Comparison of ENCODE assay signal across 21 cellular contexts in genomic region chr9:129672702-129673101, GRCh38. TPM values are rescaled to one million over a fixed set of nuclear protein-coding genes. Genes with fewer than 3 reads are reported as not detected.
DNase-seq lines count a peak whose midpoint lies in the region; ATAC-seq, FAIRE-seq and TF ChIP-seq lines count a peak whose summit lies in the region.
"Had no signal": no experiment of that assay in that cellular context is flagged by ENCODE, and none has a peak within 500 bp of the region (broad histone marks: within the 10 kb centered on the region; RNA-seq: fewer than 3 reads in every experiment).

No MANE protein-coding gene starts in this region.

- H3K4ac ChIP-seq in mesendoderm (ENCODE audit: low read depth, low read length), result no peak overlapping the region

- no peak overlapping the region for H4K5ac ChIP-seq in mesendoderm (ENCODE audit: low read length)

- FAIRE-seq in GM12892 (lab: Jason Lieb, UNC), result no peak
- FAIRE-seq: A204.1, GM19239, HepG2 had no signal

- H3K79me2 ChIP-seq in neural progenitor cell (ENCODE audit: low read depth) (no peaks in the 10 kb centered on the region), mesendoderm (ENCODE audit: control insufficient read depth, insufficient read depth, low read length) (no peaks in the 10 kb centered on the region)

- H3K18ac ChIP-seq in mesendoderm (ENCODE audit: low read length), result no peak overlapping the region

- H3K4me1 ChIP-seq in neural progenitor cell, result peaks cover 7% of the 10 kb centered on the region
- H3K4me1 ChIP-seq in thoracic aorta (ENCODE audit: control insufficient read depth in 1 of 2, low read depth in 2 of 2), result peaks cover 24 to 97% of the 10 kb centered on the region in 2 donors
- peaks cover 2% of the 10 kb centered on the region for H3K4me1 ChIP-seq in mesendoderm (ENCODE audit: control insufficient read depth, low read depth, low read length)
- H3K4me1 ChIP-seq: HAP-1 had no signal

- H4K20me1 ChIP-seq in neural progenitor cell (ENCODE audit: low read depth), result no peaks in the 10 kb centered on the region
- H4K20me1 ChIP-seq: BLaER1 had no signal

- TF ChIP-seq CTCF in neural progenitor cell (IDR thresholded peaks at IDR 0.05) (no peak), thoracic aorta (IDR thresholded peaks at IDR 0.05) (no peak)

- H3K27me3 ChIP-seq in neural progenitor cell, result peaks cover under 1% of the 10 kb centered on the region
- H3K27me3 ChIP-seq in thoracic aorta (replicated peaks; ENCODE audit: insufficient read depth), result no peaks in the 10 kb centered on the region
- no peaks in the 10 kb centered on the region for H3K27me3 ChIP-seq in mesendoderm (ENCODE audit: insufficient read depth, low read length, poor library complexity)

- H3K23ac ChIP-seq in mesendoderm (ENCODE audit: low read length), result no peak overlapping the region

- H3K27ac Mint-ChIP-seq in neural progenitor cell, result no peak overlapping the region
- H3K27ac Mint-ChIP-seq: IgD-negative memory B cell had no signal

- H3K36me3 ChIP-seq in SK-N-MC (ENCODE audit: insufficient read depth, low read length) (peaks cover 28% of the 10 kb centered on the region), neural progenitor cell (no peaks in the 10 kb centered on the region), thoracic aorta (no peaks in the 10 kb centered on the region), mesendoderm (ENCODE audit: control insufficient read depth, insufficient read depth, low read length) (no peaks in the 10 kb centered on the region)
- H3K36me3 ChIP-seq: BLaER1, HAP-1 had no signal

- WGBS in mesendoderm (ENCODE audit: extremely low coverage, insufficient coverage, low lambda C conversion rate), result no CpG with 5 or more reads among the region's 8 CpGs

- in situ Hi-C loops in ACHN (cut with HindIII; ENCODE audit: low pct_ligation_motif_present, low pct_unique_long_range_greater_than_20kb, low sequenced_read_pairs), result no loop called here

- peaks cover 24% of the 10 kb centered on the region for H3K27me3 Mint-ChIP-seq in neural progenitor cell (ENCODE audit: insufficient read depth, low read depth)

- no peak for ATAC-seq in thoracic aorta (ENCODE audit: insufficient number of reproducible peaks, low FRiP score, low read depth)
- ATAC-seq: HepG2 had no signal

- H4K8ac ChIP-seq in mesendoderm (ENCODE audit: low read depth, low read length), result no peak overlapping the region

- no peak overlapping the region for H2AFZ ChIP-seq in neural progenitor cell (replicated peaks)
- H2AFZ ChIP-seq: GM23248 had no signal

- no peak for TF ChIP-seq POLR2A in GM12892 (IDR thresholded peaks at IDR 0.05; ENCODE audit: low read depth, low read length)

- H3K56ac ChIP-seq in mesendoderm (ENCODE audit: low read length), result no peak overlapping the region

- H2BK5ac ChIP-seq in mesendoderm (ENCODE audit: low read length), result no peak overlapping the region

- DNase-seq in SK-N-MC (ENCODE audit: low read depth, low spot score) (no peak), neural progenitor cell (ENCODE audit: low spot score) (no peak), thoracic aorta (ENCODE audit: low spot score) (no peak), ACHN (no peak), mesendoderm (no peak), GM12892 (ENCODE audit: insufficient read length) (no peak)
- DNase-seq: CD4-positive, alpha-beta memory T cell; DMS153; DMS79; GDM1; KG1 had no signal

- no peak overlapping the region for H2BK15ac ChIP-seq in mesendoderm (replicated peaks; ENCODE audit: low read depth)

- H3K27ac ChIP-seq in SK-N-MC (peak overlapping the region; percentile 69; the same call in 1 of the 2 replicates), neural progenitor cell (no peak overlapping the region), thoracic aorta (peak overlapping the region; percentile 38 to 82), mesendoderm (ENCODE audit: low read depth, low read length) (no peak overlapping the region)
- H3K27ac ChIP-seq: BLaER1 had no signal

- H3K79me1 ChIP-seq in mesendoderm (ENCODE audit: low read length), result no peaks in the 10 kb centered on the region

- H3K9me3 ChIP-seq in SK-N-MC (ENCODE audit: low read depth, low read length), result no peaks in the 10 kb centered on the region
- no peaks in the 10 kb centered on the region for H3K9me3 ChIP-seq in neural progenitor cell (ENCODE audit: low read depth)
- H3K9me3 ChIP-seq in thoracic aorta, result no peaks in the 10 kb centered on the region
- H3K9me3 ChIP-seq: BLaER1, HAP-1 had no signal

- H2AK5ac ChIP-seq in mesendoderm (ENCODE audit: low read length), result no peak overlapping the region

- H3K4me3 Mint-ChIP-seq in neural progenitor cell, result peak overlapping the region; percentile 42
- H3K4me3 Mint-ChIP-seq: CD14-positive monocyte; CD4-positive, alpha-beta memory T cell had no signal

- H3K9me3 Mint-ChIP-seq in neural progenitor cell, result no peaks in the 10 kb centered on the region
- H3K9me3 Mint-ChIP-seq: CD4-positive, alpha-beta memory T cell; IgD-negative memory B cell had no signal

- H3K4me2 ChIP-seq in neural progenitor cell (no peak overlapping the region), mesendoderm (ENCODE audit: low read length) (no peak overlapping the region)
- H3K4me2 ChIP-seq: BLaER1 had no signal

- peaks cover 20% of the 10 kb centered on the region for H3K4me1 Mint-ChIP-seq in neural progenitor cell
- H3K4me1 Mint-ChIP-seq: CD14-positive monocyte; CD4-positive, alpha-beta memory T cell; IgD-negative memory B cell had no signal

- H3K4me3 ChIP-seq in SK-N-MC (no peak overlapping the region), neural progenitor cell (no peak overlapping the region), thoracic aorta (no peak overlapping the region), mesendoderm (ENCODE audit: low read length) (no peak overlapping the region)
- H3K4me3 ChIP-seq: BLaER1, GM23248, HAP-1 had no signal

- H3K36me3 Mint-ChIP-seq in neural progenitor cell, result no peaks in the 10 kb centered on the region
- H3K36me3 Mint-ChIP-seq: CD14-positive monocyte; CD4-positive, alpha-beta memory T cell; IgD-negative memory B cell had no signal

- H3F3A ChIP-seq in neural progenitor cell (ENCODE audit: low read depth), result no peaks in the 10 kb centered on the region

- H2BK120ac ChIP-seq in mesendoderm (ENCODE audit: low read depth, low read length), result no peak overlapping the region

- H3K9ac ChIP-seq in SK-N-MC (ENCODE audit: insufficient read length) (no peak overlapping the region), neural progenitor cell (no peak overlapping the region), mesendoderm (ENCODE audit: low read length) (no peak overlapping the region)
- H3K9ac ChIP-seq: BLaER1 had no signal

RNA-seq across cellular contexts. Expression of gene PRRX2, which starts 7.3 kb away (rescaled TPM):
- 1.5 and 5.2 TPM in 2 replicates for total RNA-seq in neural progenitor cell (ENCODE audit: low replicate concordance)
- total RNA-seq in thoracic aorta, result 10 to 100 TPM; 42.0 to 66.1 TPM
- 5.4 TPM for polyA plus RNA-seq in mesendoderm (2013, experiment 1 of 2)
- polyA plus RNA-seq in mesendoderm (2013, experiment 2 of 2), result 5.1 TPM
- polyA plus RNA-seq in GM12892 (2012; ENCODE audit: missing spikeins), result not detected
- total RNA-seq: CD4-positive, alpha-beta memory T cell; HepG2 had no signal
- polyA plus RNA-seq: CD14-positive monocyte; CD4-positive, alpha-beta memory T cell; IgD-negative memory B cell had no signal

RNA-seq across cellular contexts. Expression of gene ASB6, which starts 30.8 kb away (rescaled TPM):
- total RNA-seq in neural progenitor cell (ENCODE audit: low replicate concordance) (9.2 and 21.1 TPM in 2 replicates), thoracic aorta (10 to 100 TPM; 23.0 to 31.0 TPM)
- polyA plus RNA-seq in mesendoderm (2013, experiment 1 of 2), result 11.8 TPM
- 11.2 TPM for polyA plus RNA-seq in mesendoderm (2013, experiment 2 of 2)
- polyA plus RNA-seq in GM12892 (2012; ENCODE audit: missing spikeins), result 4.2 TPM

RNA-seq across cellular contexts. Expression of gene NTMT1, which starts 46.7 kb away (rescaled TPM):
- 22.2 and 29.8 TPM in 2 replicates for total RNA-seq in neural progenitor cell (ENCODE audit: low replicate concordance)
- 10 to 100 TPM; 16.9 to 27.2 TPM for total RNA-seq in thoracic aorta
- polyA plus RNA-seq in mesendoderm (2013, experiment 1 of 2), result 42.0 TPM
- 43.1 TPM for polyA plus RNA-seq in mesendoderm (2013, experiment 2 of 2)
- polyA plus RNA-seq in GM12892 (2012; ENCODE audit: missing spikeins), result 22.3 TPM

RNA-seq across cellular contexts. Expression of gene C9orf50, which starts 51.8 kb away (rescaled TPM):
- total RNA-seq in neural progenitor cell (ENCODE audit: low replicate concordance) (not detected in 2 replicates), thoracic aorta (not detected)
- not detected for polyA plus RNA-seq in mesendoderm (2013, experiment 1 of 2)
- not detected for polyA plus RNA-seq in mesendoderm (2013, experiment 2 of 2)
- not detected for polyA plus RNA-seq in GM12892 (2012; ENCODE audit: missing spikeins)
- total RNA-seq: CD4-positive, alpha-beta memory T cell; Daoy; H4; HepG2 had no signal
- polyA plus RNA-seq: CD14-positive monocyte; CD4-positive, alpha-beta memory T cell; HepG2; IgD-negative memory B cell had no signal

Comparison
In these comparisons a context has a peak if more than half of its experiments do, and no peak if none do; other contexts are left out.
1. H3K27ac ChIP-seq: peak in SK-N-MC (single experiment) and thoracic aorta (2 of 2); none in neural progenitor cell (single experiment) and mesendoderm (single experiment).